In genomic region chr4:84481077-84481878, GRCh38 we compare ENCODE assay signal across 1 cellular context.
TF ChIP-seq lines count a peak whose summit lies in the region.

No MANE protein-coding gene starts in this region.

TF ChIP-seq in GM23338, 12 proteins besides CTCF, POLR2A, EP300 and RAD21 (continued from another document):
- no peak for TF ChIP-seq ZNF462 (CRISPR knock-in tag; IDR thresholded peaks at IDR 0.05)
- TF ChIP-seq POLR2AphosphoS5 (IDR thresholded peaks at IDR 0.05; ENCODE audit: low read depth) = no peak
- TF ChIP-seq JUNB (IDR thresholded peaks at IDR 0.05; ENCODE audit: unreplicated experiment) = no peak
